In genomic region chr14:102568115-102568614, GRCh38 we compare ENCODE assay signal across 1 cellular context.
TF ChIP-seq lines count a peak whose summit lies in the region.

No MANE protein-coding gene starts in this region.

TF ChIP-seq in HepG2, 621 proteins besides CTCF, POLR2A, EP300 and RAD21 (continued from another document):
- TF ChIP-seq HNF1A (IDR thresholded peaks at IDR 0.05; ENCODE audit: low read depth): no peak
- TF ChIP-seq HNF1A (CRISPR knock-in tag; IDR thresholded peaks at IDR 0.05; ENCODE audit: borderline replicate concordance): no peak
- no peak for TF ChIP-seq CREB3 (CRISPR knock-in tag; IDR thresholded peaks at IDR 0.05)
- TF ChIP-seq ZNF652 (CRISPR knock-in tag; IDR thresholded peaks at IDR 0.05; ENCODE audit: borderline replicate concordance, low read depth): no peak
- TF ChIP-seq MBD4 (IDR thresholded peaks at IDR 0.05; ENCODE audit: borderline replicate concordance, low read length): no peak
- no peak for TF ChIP-seq AGO1 (IDR thresholded peaks at IDR 0.05; ENCODE audit: low read depth, low read length, poor library complexity, severe bottlenecking)
- no peak for TF ChIP-seq CBX5 (CRISPR knock-in tag; IDR thresholded peaks at IDR 0.05; ENCODE audit: borderline replicate concordance)
- no peak for TF ChIP-seq TARDBP (CRISPR knock-in tag; IDR thresholded peaks at IDR 0.05)
- no peak for TF ChIP-seq CENPBD1 (CRISPR knock-in tag; IDR thresholded peaks at IDR 0.05; ENCODE audit: borderline replicate concordance, low read depth)
- no peak for TF ChIP-seq NFE2L1 (CRISPR knock-in tag; IDR thresholded peaks at IDR 0.05; ENCODE audit: borderline replicate concordance)
- TF ChIP-seq ZNF251 (CRISPR knock-in tag; IDR thresholded peaks at IDR 0.05): no peak
- TF ChIP-seq SCMH1 (CRISPR knock-in tag; IDR thresholded peaks at IDR 0.05; ENCODE audit: borderline replicate concordance): no peak
- no peak for TF ChIP-seq PBX2 (CRISPR knock-in tag; IDR thresholded peaks at IDR 0.05)
- TF ChIP-seq TAF1 (CRISPR knock-in tag; IDR thresholded peaks at IDR 0.05): peak; percentile 47; the same call in 1 of the 2 replicates
- TF ChIP-seq TSC22D2 (CRISPR knock-in tag; IDR thresholded peaks at IDR 0.05; ENCODE audit: borderline replicate concordance): no peak
- no peak for TF ChIP-seq HHEX (CRISPR knock-in tag; IDR thresholded peaks at IDR 0.05)
- no peak for TF ChIP-seq ZNF30 (CRISPR knock-in tag; IDR thresholded peaks at IDR 0.05)
- TF ChIP-seq GATAD1 (CRISPR knock-in tag; IDR thresholded peaks at IDR 0.05): no peak
- peak; percentile 73; the same call in 1 of the 2 replicates for TF ChIP-seq HBP1 (CRISPR knock-in tag; IDR thresholded peaks at IDR 0.05; ENCODE audit: low read depth)
- no peak for TF ChIP-seq ZFY (CRISPR knock-in tag; IDR thresholded peaks at IDR 0.05)
- no peak for TF ChIP-seq KDM6A (CRISPR knock-in tag; IDR thresholded peaks at IDR 0.05; ENCODE audit: low read depth)
- no peak for TF ChIP-seq ZNF350 (CRISPR knock-in tag; IDR thresholded peaks at IDR 0.05; ENCODE audit: borderline replicate concordance, low read depth)
- no peak for TF ChIP-seq ZNF235 (CRISPR knock-in tag; IDR thresholded peaks at IDR 0.05; ENCODE audit: borderline replicate concordance)
- no peak for TF ChIP-seq XBP1 (CRISPR knock-in tag; IDR thresholded peaks at IDR 0.05)
- TF ChIP-seq HIVEP1 (CRISPR knock-in tag; IDR thresholded peaks at IDR 0.05): no peak
- no peak for TF ChIP-seq SRY (CRISPR knock-in tag; IDR thresholded peaks at IDR 0.05)
- 0 out of 2 replicates have a peak, but pooled peaks have one; percentile 43 for TF ChIP-seq TGIF2 (CRISPR knock-in tag; IDR thresholded peaks at IDR 0.05)
- no peak for TF ChIP-seq ZNF773 (CRISPR knock-in tag; IDR thresholded peaks at IDR 0.05; ENCODE audit: borderline replicate concordance)
- TF ChIP-seq ARID2 (CRISPR knock-in tag; IDR thresholded peaks at IDR 0.05; ENCODE audit: borderline replicate concordance): no peak
- TF ChIP-seq TCF7L2 (IDR thresholded peaks at IDR 0.05; ENCODE audit: low read depth, low read length): no peak
- TF ChIP-seq NCOA2 (CRISPR knock-in tag; IDR thresholded peaks at IDR 0.05): no peak
- no peak for TF ChIP-seq ZBTB1 (CRISPR knock-in tag; IDR thresholded peaks at IDR 0.05; ENCODE audit: borderline replicate concordance)
- TF ChIP-seq FOXO1 (CRISPR knock-in tag; IDR thresholded peaks at IDR 0.05): peak; percentile 17; the same call in 1 of the 2 replicates
- TF ChIP-seq ZNF839 (CRISPR knock-in tag; IDR thresholded peaks at IDR 0.05; ENCODE audit: borderline replicate concordance): no peak
- TF ChIP-seq IRX3 (CRISPR knock-in tag; IDR thresholded peaks at IDR 0.05; ENCODE audit: borderline replicate concordance, low read depth): no peak
- no peak for TF ChIP-seq NR0B2 (CRISPR knock-in tag; IDR thresholded peaks at IDR 0.05)
- no peak for TF ChIP-seq ZNF274 (CRISPR knock-in tag; IDR thresholded peaks at IDR 0.05)
- TF ChIP-seq NPAS2 (CRISPR knock-in tag; IDR thresholded peaks at IDR 0.05; ENCODE audit: borderline replicate concordance): no peak
- TF ChIP-seq ZNF234 (CRISPR knock-in tag; conservative IDR thresholded peaks at IDR 0.05): no peak
- TF ChIP-seq ZKSCAN5 (CRISPR knock-in tag; IDR thresholded peaks at IDR 0.05): no peak
- no peak for TF ChIP-seq KDM3A (CRISPR knock-in tag; IDR thresholded peaks at IDR 0.05; ENCODE audit: low read depth)
- TF ChIP-seq PLSCR1 (CRISPR knock-in tag; IDR thresholded peaks at IDR 0.05; ENCODE audit: borderline replicate concordance): no peak
- TF ChIP-seq YY1 (IDR thresholded peaks at IDR 0.05; ENCODE audit: insufficient read depth, insufficient replicate concordance, low read depth, low read length): no peak
- TF ChIP-seq ZBTB7B (CRISPR knock-in tag; IDR thresholded peaks at IDR 0.05): peak; percentile 9; the same call in 1 of the 2 replicates
- TF ChIP-seq ZNF740 (CRISPR knock-in tag; IDR thresholded peaks at IDR 0.05): no peak
- 0 out of 2 replicates have a peak, but pooled peaks have one; percentile 42 for TF ChIP-seq SIN3A (IDR thresholded peaks at IDR 0.05; ENCODE audit: borderline replicate concordance, low read depth, low read length)
- TF ChIP-seq HMGA1 (CRISPR knock-in tag; conservative IDR thresholded peaks at IDR 0.05): no peak
- 0 out of 2 replicates have a peak, but pooled peaks have one; percentile 78 for TF ChIP-seq ZNF367 (CRISPR knock-in tag; IDR thresholded peaks at IDR 0.05; ENCODE audit: borderline replicate concordance)
- no peak for TF ChIP-seq ZNF17 (CRISPR knock-in tag; IDR thresholded peaks at IDR 0.05)
- TF ChIP-seq ZNF230 (CRISPR knock-in tag; IDR thresholded peaks at IDR 0.05): no peak
- no peak for TF ChIP-seq ZNF7 (CRISPR knock-in tag; IDR thresholded peaks at IDR 0.05)
- no peak; the same call in 1 of the 2 replicates for TF ChIP-seq SAP130 (CRISPR knock-in tag; IDR thresholded peaks at IDR 0.05; ENCODE audit: low read depth)
- TF ChIP-seq ZC3H13 (CRISPR knock-in tag; IDR thresholded peaks at IDR 0.05): no peak
- TF ChIP-seq HES4 (CRISPR knock-in tag; IDR thresholded peaks at IDR 0.05; ENCODE audit: borderline replicate concordance): no peak
- TF ChIP-seq TEAD2 (CRISPR knock-in tag; IDR thresholded peaks at IDR 0.05): no peak
- TF ChIP-seq SIX1 (CRISPR knock-in tag; IDR thresholded peaks at IDR 0.05; ENCODE audit: borderline replicate concordance): no peak
- no peak for TF ChIP-seq ZNF639 (CRISPR knock-in tag; conservative IDR thresholded peaks at IDR 0.05)
- no peak for TF ChIP-seq SMARCC2 (IDR thresholded peaks at IDR 0.05)
